Comparison of ENCODE assay signal across 22 cellular contexts in genomic region chr9:136353088-136353487, GRCh38. TPM values are rescaled to one million over a fixed set of nuclear protein-coding genes. Genes with fewer than 3 reads are reported as not detected.
DNase-seq lines count a peak whose midpoint lies in the region; ATAC-seq, FAIRE-seq and TF ChIP-seq lines count a peak whose summit lies in the region.
"Had no signal": no experiment of that assay in that cellular context is flagged by ENCODE, and none has a peak within 500 bp of the region (broad histone marks: within the 10 kb centered on the region; RNA-seq: fewer than 3 reads in every experiment).

No MANE protein-coding gene starts in this region.

- H3K4me3 ChIP-seq in heart right ventricle (peak overlapping the region in 7 of 10 donors; percentile 5 to 26 (median 16)), IMR-90 (ENCODE audit: insufficient read depth, low read depth, low read length) (no peak overlapping the region), H1 (ENCODE audit: extremely low read depth in 1 of 4, insufficient read depth in 2 of 4, low read depth in 3 of 4, low read length in 4 of 4) (no peak overlapping the region), neuronal stem cell (ENCODE audit: low read length in 2 of 2) (no peak overlapping the region)
- H3K4me3 ChIP-seq: A549 had no signal

- no peak overlapping the region for H2BK120ac ChIP-seq in IMR-90 (ENCODE audit: low read depth, low read length)
- no peak overlapping the region for H2BK120ac ChIP-seq in H1 (replicated peaks; ENCODE audit: low read depth, low read length)
- no peak overlapping the region for H2BK120ac ChIP-seq in neuronal stem cell (ENCODE audit: low read depth, low read length)

- H3K79me2 ChIP-seq in H1 (ENCODE audit: control insufficient read depth in 1 of 2, insufficient read depth in 2 of 2, low read length in 2 of 2) = no peaks in the 10 kb centered on the region

- H2BK5ac ChIP-seq in IMR-90 (ENCODE audit: low read depth, low read length, poor library complexity, severe bottlenecking) (no peak overlapping the region), H1 (ENCODE audit: low read depth, low read length) (no peak overlapping the region), neuronal stem cell (ENCODE audit: low read length) (no peak overlapping the region)

- H3K27ac ChIP-seq in heart right ventricle (peak overlapping the region in 9 of 10 donors; percentile 22 to 93 (median 86)), IMR-90 (ENCODE audit: insufficient read depth, low read length) (no peak overlapping the region), H1 (ENCODE audit: low read depth, low read length) (no peak overlapping the region), neuronal stem cell (replicated peaks; ENCODE audit: low read length) (no peak overlapping the region)
- H3K27ac ChIP-seq: C4-2B had no signal

- H4K91ac ChIP-seq in IMR-90 (ENCODE audit: insufficient read depth, low read depth, low read length) = no peak overlapping the region
- no peak overlapping the region for H4K91ac ChIP-seq in H1 (replicated peaks; ENCODE audit: insufficient read length, low read length)
- no peak overlapping the region for H4K91ac ChIP-seq in neuronal stem cell (ENCODE audit: low read depth, low read length, poor library complexity)

- CTCF ChIA-PET in IMR-90 (lab: Yijun Ruan, JAX) = no interaction called here
- CTCF ChIA-PET in H1 (lab: Charles Lee; ENCODE audit: partially characterized antibody) = interaction anchor here (0.6 to 2.0 kb wide), 3 partner anchors 9 to 43 kb away, joined by 3 to 22 read pairs (median 4); no protein-coding TSS in a partner anchor

- no peak for ATAC-seq in heart right ventricle
- ATAC-seq in Right ventricle myocardium inferior = no peak
- ATAC-seq in IMR-90 (ENCODE audit: low read depth) = no peak
- ATAC-seq: CD8-positive, alpha-beta T cell had no signal

- peaks cover 5 to 36% (median 22%) of the 10 kb centered on the region in 9 donors for H3K4me1 ChIP-seq in heart right ventricle
- peaks cover 23% of the 10 kb centered on the region for H3K4me1 ChIP-seq in IMR-90 (ENCODE audit: control insufficient read depth, insufficient read depth, low read length)
- H3K4me1 ChIP-seq in H1 (replicated peaks in 1 of 4; ENCODE audit: control insufficient read depth in 3 of 4, insufficient read depth in 4 of 4, low read length in 3 of 4) = no peaks in the 10 kb centered on the region
- H3K4me1 ChIP-seq in neuronal stem cell (ENCODE audit: control insufficient read depth in 2 of 2, insufficient read depth in 1 of 2, low read depth in 1 of 2, low read length in 2 of 2) = no peaks in the 10 kb centered on the region

- peaks cover 34% of the 10 kb centered on the region for H4K20me1 ChIP-seq in IMR-90 (ENCODE audit: insufficient read depth, low read length)
- no peaks in the 10 kb centered on the region for H4K20me1 ChIP-seq in H1 (replicated peaks in 1 of 2; ENCODE audit: control insufficient read depth in 1 of 2, insufficient read depth in 2 of 2, low read length in 2 of 2)

- peak overlapping the region; percentile 70 for H2AK9ac ChIP-seq in IMR-90 (replicated peaks; ENCODE audit: low read depth, low read length, poor library complexity)

- no peaks in the 10 kb centered on the region for H3K23me2 ChIP-seq in H1 (ENCODE audit: low read depth, low read length)

- peaks cover 3% of the 10 kb centered on the region; the same call in 1 of the 2 replicates for H3K9me1 ChIP-seq in IMR-90 (ENCODE audit: insufficient read depth, low read length)

- in situ Hi-C loops in IMR-90 (cut with MboI; ENCODE audit: low sequenced_read_pairs) = no loop called here

- H2AFZ ChIP-seq in IMR-90 (replicated peaks; ENCODE audit: low read length, poor library complexity) (no peak overlapping the region), H1 (ENCODE audit: low read length) (no peak overlapping the region), neuronal stem cell (ENCODE audit: low read length) (no peak overlapping the region)

- H3K9ac ChIP-seq in IMR-90 (ENCODE audit: low read depth, low read length) (no peak overlapping the region), H1 (replicated peaks in 1 of 4; ENCODE audit: extremely low read depth in 1 of 4, low read depth in 3 of 4, low read length in 3 of 4) (no peak overlapping the region), neuronal stem cell (ENCODE audit: low read depth, low read length, poor library complexity) (no peak overlapping the region)

- H4K8ac ChIP-seq in IMR-90 (ENCODE audit: low read depth in 2 of 2, low read length in 2 of 2) = no peak overlapping the region
- peak overlapping the region; percentile 68; the same call in 1 of the 2 replicates for H4K8ac ChIP-seq in H1 (ENCODE audit: extremely low read depth, insufficient read depth, low read length)
- H4K8ac ChIP-seq in neuronal stem cell (ENCODE audit: low read depth, low read length) = no peak overlapping the region

- H3K23ac ChIP-seq in IMR-90 (ENCODE audit: low read depth, low read length) = no peak overlapping the region
- no peak overlapping the region for H3K23ac ChIP-seq in H1 (ENCODE audit: insufficient read length)
- H3K23ac ChIP-seq in neuronal stem cell (ENCODE audit: low read depth, low read length, poor library complexity) = peak overlapping the region; percentile 91

- no peak for TF ChIP-seq EP300 in H1 (IDR thresholded peaks at IDR 0.05; ENCODE audit: borderline replicate concordance in 1 of 2, low read depth in 2 of 2, low read length in 2 of 2)

- H2AK5ac ChIP-seq in IMR-90 (ENCODE audit: low read depth, low read length) = no peak overlapping the region
- H2AK5ac ChIP-seq in H1 (ENCODE audit: low read depth, low read length) = no peak overlapping the region
- no peak overlapping the region for H2AK5ac ChIP-seq in neuronal stem cell (ENCODE audit: low read depth, low read length)

- FAIRE-seq in H1 (lab: Jason Lieb, UNC) = no peak
- FAIRE-seq: A549, GM12892 had no signal

- TF ChIP-seq POLR2A in IMR-90 (IDR thresholded peaks at IDR 0.05; ENCODE audit: low read depth, low read length) (no peak), H1 (IDR thresholded peaks at IDR 0.05; ENCODE audit: control extremely low read depth in 1 of 2, low read depth in 2 of 2, low read length in 2 of 2) (no peak), erythroblast (IDR thresholded peaks at IDR 0.05; ENCODE audit: low read length) (no peak)

- H2BK15ac ChIP-seq in IMR-90 (ENCODE audit: low read depth, low read length) = no peak overlapping the region
- no peak overlapping the region for H2BK15ac ChIP-seq in H1 (ENCODE audit: low read length)
- H2BK15ac ChIP-seq in neuronal stem cell (ENCODE audit: low read length) = no peak overlapping the region

- no peak overlapping the region for H3K56ac ChIP-seq in IMR-90 (ENCODE audit: extremely low read depth, insufficient read depth, low read length)
- H3K56ac ChIP-seq in H1 (replicated peaks; ENCODE audit: insufficient read length, low read depth, low read length) = no peak overlapping the region

- H2BK20ac ChIP-seq in IMR-90 (ENCODE audit: low read depth, low read length) = no peak overlapping the region
- H2BK20ac ChIP-seq in H1 (ENCODE audit: low read length) = no peak overlapping the region

- H3K79me1 ChIP-seq in IMR-90 (ENCODE audit: low read depth in 1 of 2, low read length in 2 of 2) = peaks cover 0 to 45% of the 10 kb centered on the region in 2 experiments; a peak in 2 of 4 replicates
- H3K79me1 ChIP-seq in H1 (ENCODE audit: low read depth, low read length) = no peaks in the 10 kb centered on the region
- peaks cover 8% of the 10 kb centered on the region for H3K79me1 ChIP-seq in neuronal stem cell (ENCODE audit: low read depth, low read length)

- H3K4ac ChIP-seq in IMR-90 (ENCODE audit: low read depth, low read length) (no peak overlapping the region), H1 (replicated peaks; ENCODE audit: insufficient read length, low read depth, low read length) (no peak overlapping the region), neuronal stem cell (ENCODE audit: low read length) (no peak overlapping the region)

- H3K14ac ChIP-seq in IMR-90 (replicated peaks; ENCODE audit: low read depth, low read length) (no peak overlapping the region), H1 (ENCODE audit: insufficient read length) (no peak overlapping the region), neuronal stem cell (ENCODE audit: low read length) (peak overlapping the region; percentile 71)

- H3K4me2 ChIP-seq in IMR-90 (ENCODE audit: low read depth, low read length) (no peak overlapping the region), H1 (ENCODE audit: insufficient read depth in 1 of 2, low read depth in 2 of 2, low read length in 2 of 2) (no peak overlapping the region), neuronal stem cell (ENCODE audit: insufficient read depth, low read length, poor library complexity, severe bottlenecking) (no peak overlapping the region)
- H3K4me2 ChIP-seq: A549 had no signal

- H3K9me3 ChIP-seq in heart right ventricle (no peaks in the 10 kb centered on the region), IMR-90 (ENCODE audit: control insufficient read depth, insufficient read depth, low read length) (no peaks in the 10 kb centered on the region), H1 (ENCODE audit: insufficient read depth in 2 of 2, low read depth in 1 of 2, low read length in 1 of 2) (no peaks in the 10 kb centered on the region), neuronal stem cell (replicated peaks in 1 of 2; ENCODE audit: control insufficient read depth in 2 of 2, insufficient read depth in 1 of 2, low read depth in 1 of 2, low read length in 2 of 2) (no peaks in the 10 kb centered on the region)
- H3K9me3 ChIP-seq: A549, SK-N-SH had no signal

- 80 to 85% methylated on average over 11 of the region's 11 CpGs for WGBS in heart right ventricle, 2 donors
- 92% methylated on average over 8 of the region's 11 CpGs; no CpG with 5 or more reads in 1 of the 2 experiments for WGBS in IMR-90 (ENCODE audit: extremely low coverage in 2 of 2, insufficient read length in 1 of 2), 2 experiments
- 94% methylated on average over 11 of the region's 11 CpGs; no CpG with 5 or more reads in 1 of the 2 experiments for WGBS in H1 (ENCODE audit: extremely low coverage in 1 of 2, insufficient coverage in 1 of 2, insufficient read length in 1 of 2, insufficient replicate concordance in 2 of 2, low coverage in 1 of 2, low lambda C conversion rate in 2 of 2, missing lambda C conversion rate in 1 of 2), 2 experiments
- WGBS in neuronal stem cell (ENCODE audit: extremely low coverage in 2 of 2, insufficient read length in 2 of 2, insufficient replicate concordance in 1 of 2), 2 donors = no CpG with 5 or more reads among the region's 11 CpGs

- TF ChIP-seq CTCF in heart right ventricle (IDR thresholded peaks at IDR 0.05) (no peak), IMR-90 (conservative IDR thresholded peaks at IDR 0.05; ENCODE audit: low read depth, low read length) (no peak), H1 (IDR thresholded peaks at IDR 0.05; ENCODE audit: control extremely low read depth in 1 of 3, insufficient read depth in 1 of 3, low read depth in 1 of 3, low read length in 3 of 3) (no peak)

- no peak for TF ChIP-seq RAD21 in IMR-90 (IDR thresholded peaks at IDR 0.05; ENCODE audit: low read length)
- TF ChIP-seq RAD21 in H1 (IDR thresholded peaks at IDR 0.05 in 1 of 2, conservative IDR thresholded peaks at IDR 0.05 in 1 of 2; ENCODE audit: low read depth in 2 of 2, low read length in 2 of 2) = no peak

- H3K36me3 ChIP-seq in heart right ventricle (peaks cover 0 to 46% (median 0%) of the 10 kb centered on the region in 9 donors), IMR-90 (ENCODE audit: control insufficient read depth, insufficient read depth, low read length) (peaks cover 72% of the 10 kb centered on the region), H1 (ENCODE audit: control insufficient read depth in 2 of 4, insufficient read depth in 4 of 4, low read length in 3 of 4) (no peaks in the 10 kb centered on the region; a peak in 1 of 8 replicates), neuronal stem cell (replicated peaks in 1 of 2; ENCODE audit: control insufficient read depth in 2 of 2, insufficient read depth in 2 of 2, low read length in 2 of 2) (peaks cover 7 to 26% of the 10 kb centered on the region in 2 donors)

- no TSS peak for BruUV-seq in IMR-90 (replicated peaks; lab: Mats Ljungman, UMichigan)

- no peak overlapping the region for H2BK12ac ChIP-seq in H1 (ENCODE audit: low read depth, low read length)
- H2BK12ac ChIP-seq in neuronal stem cell (ENCODE audit: low read length) = peak overlapping the region; percentile 58

- POLR2A ChIA-PET in IMR-90 (lab: Charles Lee; ENCODE audit: unreplicated experiment) (no interaction called here), H1 (lab: Charles Lee; ENCODE audit: partially characterized antibody) (interaction anchor here (1.0 to 1.2 kb wide), 3 partner anchors 10 to 131 kb away, joined by 3 to 4 read pairs (median 3); partner anchors contain the start of gene DNLZ)

- no peak overlapping the region for H4K5ac ChIP-seq in IMR-90 (ENCODE audit: low read depth, low read length)
- H4K5ac ChIP-seq in H1 (ENCODE audit: insufficient read length, low read depth, low read length) = no peak overlapping the region

- no peak for DNase-seq in heart right ventricle
- DNase-seq in Right ventricle myocardium inferior (ENCODE audit: missing footprints) = no peak
- DNase-seq in IMR-90 = no peak
- DNase-seq in H1 (ENCODE audit: low read depth in 1 of 2, low spot score in 2 of 2) = no peak
- no peak for DNase-seq in neuronal stem cell (ENCODE audit: low spot score)
- DNase-seq in COLO829 (ENCODE audit: low spot score) = no peak
- DNase-seq in nucleus accumbens (lab: John Stamatoyannopoulos, UW) = no peak
- DNase-seq in erythroblast (lab: John Stamatoyannopoulos, UW) = no peak
- DNase-seq: CD8-positive, alpha-beta T cell; DMS 273 treated with DMSO at 0.1 percent for 48 hours; DND-41; KG1; NCI-H1048; NCI-H2171; NCI-H510A; SIG-M5; SK-N-SH; SW 1271 had no signal

- intact Hi-C loops in heart right ventricle (cut with DNase I) = no loop called here
- intact Hi-C loops in Right ventricle myocardium inferior (cut with DNase I) = no loop called here
- intact Hi-C loops in IMR-90 (cut with micrococcal nuclease) = no loop called here

- H3K27me3 ChIP-seq in heart right ventricle (no peaks in the 10 kb centered on the region), IMR-90 (ENCODE audit: control insufficient read depth, insufficient read depth, low read length) (no peaks in the 10 kb centered on the region), H1 (replicated peaks in 1 of 4; ENCODE audit: control insufficient read depth in 3 of 4, extremely low read depth in 1 of 4, insufficient read depth in 3 of 4, low read length in 3 of 4) (no peaks in the 10 kb centered on the region; a peak in 2 of 7 replicates), neuronal stem cell (ENCODE audit: control insufficient read depth in 3 of 3, insufficient read depth in 3 of 3, low read depth in 1 of 3, low read length in 3 of 3) (no peaks in the 10 kb centered on the region)

- dilution Hi-C loops in IMR-90 (cut with HindIII; ENCODE audit: low sequenced_read_pairs, unreplicated experiment) = no loop called here

- H3K18ac ChIP-seq in IMR-90 (ENCODE audit: low read depth, low read length) (no peak overlapping the region), H1 (ENCODE audit: extremely low read depth, low read length) (no peak overlapping the region), neuronal stem cell (ENCODE audit: low read length) (no peak overlapping the region)

RNA-seq across cellular contexts. Expression of gene DNLZ, which starts 10.5 kb away (rescaled TPM):
- total RNA-seq in heart right ventricle = 10 to 100 TPM; 23.3 to 39.5 (median 30.7) TPM
- 10 to 100 TPM; 37.0 to 49.2 TPM for polyA plus RNA-seq in heart right ventricle
- total RNA-seq in Right ventricle myocardium inferior = 40.6 TPM
- total RNA-seq in IMR-90 (2012; rRNA removed) = 2.0 and 6.1 TPM in 2 replicates
- 11.4 and 20.3 TPM in 2 replicates for polyA plus RNA-seq in IMR-90 (2012; rRNA removed)
- polyA plus RNA-seq in IMR-90 (2012; cell fraction: cytosol; rRNA removed) = 19.7 and 40.1 TPM in 2 replicates
- polyA plus RNA-seq in IMR-90 (2012; cell fraction: nucleus; rRNA removed; ENCODE audit: low replicate concordance) = 8.7 and 31.6 TPM in 2 replicates
- total RNA-seq in H1 (2021; fragmentation: NEBNext Ultra II Directional; extraction: Animal tissue kit (Norgen Biotek cat#: 25700)) = 17.9 and 19.0 TPM in 2 replicates
- 11.6 and 13.6 TPM in 2 replicates for polyA plus RNA-seq in H1 (2011; rRNA removed)
- 19.7 TPM for polyA plus RNA-seq in H1 (2011; cell fraction: cytosol; rRNA removed)
- 13.9 TPM for polyA plus RNA-seq in H1 (2011; cell fraction: nucleus; rRNA removed)
- polyA plus RNA-seq in H1 (2012, experiment 1 of 2) = 6.2 to 15.0 TPM (median 13.2 TPM) in 4 replicates
- 11.1 TPM for polyA plus RNA-seq in H1 (2012, experiment 2 of 2)
- 14.6 TPM for polyA plus RNA-seq in H1 (2013, experiment 1 of 2)
- 15.8 TPM for polyA plus RNA-seq in H1 (2013, experiment 2 of 2)
- 0.61 and 1.1 TPM in 2 replicates for polyA minus RNA-seq in H1 (2011; rRNA and poly(A)+ RNA removed)
- polyA minus RNA-seq in H1 (2011; cell fraction: cytosol; rRNA and poly(A)+ RNA removed) = 3.7 TPM
- 10.4 TPM for polyA minus RNA-seq in H1 (2011; cell fraction: nucleus; rRNA and poly(A)+ RNA removed)
- polyA plus RNA-seq in neuronal stem cell (2013, experiment 1 of 2) = 6.7 TPM
- polyA plus RNA-seq in neuronal stem cell (2013, experiment 2 of 2) = 6.9 TPM

RNA-seq across cellular contexts. Expression of gene CARD9, which starts 20.4 kb away (rescaled TPM):
- total RNA-seq in heart right ventricle = 1 to 10 TPM in 5 of 10 donors, under 1 TPM in 4, not detected in 1; 0.21 to 2.0 (median 1.1) TPM
- 1 to 10 TPM; 1.3 to 1.6 TPM for polyA plus RNA-seq in heart right ventricle
- 1.4 TPM for total RNA-seq in Right ventricle myocardium inferior
- 0.36 and 1.1 TPM in 2 replicates for total RNA-seq in IMR-90 (2012; rRNA removed)
- polyA plus RNA-seq in IMR-90 (2012; rRNA removed) = 1.5 and 1.9 TPM in 2 replicates
- 0.47 and 1.0 TPM in 2 replicates for polyA plus RNA-seq in IMR-90 (2012; cell fraction: cytosol; rRNA removed)
- polyA plus RNA-seq in IMR-90 (2012; cell fraction: nucleus; rRNA removed; ENCODE audit: low replicate concordance) = 9.8 and 17.9 TPM in 2 replicates
- total RNA-seq in H1 (2021; fragmentation: NEBNext Ultra II Directional; extraction: Animal tissue kit (Norgen Biotek cat#: 25700)) = 0.88 and 1.1 TPM in 2 replicates
- polyA plus RNA-seq in H1 (2011; rRNA removed) = 0.13 and 0.15 TPM in 2 replicates
- polyA plus RNA-seq in H1 (2011; cell fraction: cytosol; rRNA removed) = 0.26 TPM
- polyA plus RNA-seq in H1 (2011; cell fraction: nucleus; rRNA removed) = 1.7 TPM
- polyA plus RNA-seq in H1 (2012, experiment 1 of 2) = 0.57 to 0.92 TPM (median 0.67 TPM) in 4 replicates
- 0.22 TPM for polyA plus RNA-seq in H1 (2012, experiment 2 of 2)
- polyA plus RNA-seq in H1 (2013, experiment 1 of 2) = 0.10 TPM
- 0.17 TPM for polyA plus RNA-seq in H1 (2013, experiment 2 of 2)
- polyA minus RNA-seq in H1 (2011; rRNA and poly(A)+ RNA removed) = 0.07 TPM in 1 of 2 replicates, not detected in the other
- polyA minus RNA-seq in H1 (2011; cell fraction: cytosol; rRNA and poly(A)+ RNA removed) = not detected
- polyA minus RNA-seq in H1 (2011; cell fraction: nucleus; rRNA and poly(A)+ RNA removed) = 0.90 TPM
- polyA plus RNA-seq in neuronal stem cell (2013, experiment 1 of 2) = 0.14 TPM
- 0.17 TPM for polyA plus RNA-seq in neuronal stem cell (2013, experiment 2 of 2)

RNA-seq across cellular contexts. Expression of gene GPSM1, which starts 25.7 kb away (rescaled TPM):
- 10 to 100 TPM; 19.4 to 50.2 (median 24.8) TPM for total RNA-seq in heart right ventricle
- polyA plus RNA-seq in heart right ventricle = 10 to 100 TPM; 26.2 to 87.8 TPM
- total RNA-seq in Right ventricle myocardium inferior = 48.6 TPM
- total RNA-seq in IMR-90 (2012; rRNA removed) = 28.7 and 29.7 TPM in 2 replicates
- polyA plus RNA-seq in IMR-90 (2012; rRNA removed) = 71.2 and 91.4 TPM in 2 replicates
- polyA plus RNA-seq in IMR-90 (2012; cell fraction: cytosol; rRNA removed) = 45.5 and 87.8 TPM in 2 replicates
- polyA plus RNA-seq in IMR-90 (2012; cell fraction: nucleus; rRNA removed; ENCODE audit: low replicate concordance) = 297 and 693 TPM in 2 replicates
- total RNA-seq in H1 (2021; fragmentation: NEBNext Ultra II Directional; extraction: Animal tissue kit (Norgen Biotek cat#: 25700)) = 15.7 and 18.0 TPM in 2 replicates
- polyA plus RNA-seq in H1 (2011; rRNA removed) = 12.8 and 19.8 TPM in 2 replicates
- 13.8 TPM for polyA plus RNA-seq in H1 (2011; cell fraction: cytosol; rRNA removed)
- 39.2 TPM for polyA plus RNA-seq in H1 (2011; cell fraction: nucleus; rRNA removed)
- 9.3 to 15.2 TPM (median 14.5 TPM) in 4 replicates for polyA plus RNA-seq in H1 (2012, experiment 1 of 2)
- 12.0 TPM for polyA plus RNA-seq in H1 (2012, experiment 2 of 2)
- polyA plus RNA-seq in H1 (2013, experiment 1 of 2) = 14.4 TPM
- polyA plus RNA-seq in H1 (2013, experiment 2 of 2) = 13.9 TPM
- 3.5 and 4.2 TPM in 2 replicates for polyA minus RNA-seq in H1 (2011; rRNA and poly(A)+ RNA removed)
- polyA minus RNA-seq in H1 (2011; cell fraction: cytosol; rRNA and poly(A)+ RNA removed) = 12.7 TPM
- 11.2 TPM for polyA minus RNA-seq in H1 (2011; cell fraction: nucleus; rRNA and poly(A)+ RNA removed)
- polyA plus RNA-seq in neuronal stem cell (2013, experiment 1 of 2) = 37.4 TPM
- polyA plus RNA-seq in neuronal stem cell (2013, experiment 2 of 2) = 37.2 TPM

RNA-seq across cellular contexts. Expression of gene SNAPC4, which starts 46.9 kb away (rescaled TPM):
- 1 to 10 TPM; 3.4 to 6.1 (median 4.7) TPM for total RNA-seq in heart right ventricle
- 1 to 10 TPM; 3.0 to 8.3 TPM for polyA plus RNA-seq in heart right ventricle
- 4.0 TPM for total RNA-seq in Right ventricle myocardium inferior
- 2.5 and 3.1 TPM in 2 replicates for total RNA-seq in IMR-90 (2012; rRNA removed)
- 6.5 and 7.6 TPM in 2 replicates for polyA plus RNA-seq in IMR-90 (2012; rRNA removed)
- 3.2 and 3.7 TPM in 2 replicates for polyA plus RNA-seq in IMR-90 (2012; cell fraction: cytosol; rRNA removed)
- polyA plus RNA-seq in IMR-90 (2012; cell fraction: nucleus; rRNA removed; ENCODE audit: low replicate concordance) = 42.0 and 62.6 TPM in 2 replicates
- 15.1 and 18.1 TPM in 2 replicates for total RNA-seq in H1 (2021; fragmentation: NEBNext Ultra II Directional; extraction: Animal tissue kit (Norgen Biotek cat#: 25700))
- polyA plus RNA-seq in H1 (2011; rRNA removed) = 6.9 and 10.0 TPM in 2 replicates
- 8.1 TPM for polyA plus RNA-seq in H1 (2011; cell fraction: cytosol; rRNA removed)
- 36.1 TPM for polyA plus RNA-seq in H1 (2011; cell fraction: nucleus; rRNA removed)
- polyA plus RNA-seq in H1 (2012, experiment 1 of 2) = 9.7 to 16.5 TPM (median 15.3 TPM) in 4 replicates
- polyA plus RNA-seq in H1 (2012, experiment 2 of 2) = 9.6 TPM
- polyA plus RNA-seq in H1 (2013, experiment 1 of 2) = 10.1 TPM
- 9.2 TPM for polyA plus RNA-seq in H1 (2013, experiment 2 of 2)
- polyA minus RNA-seq in H1 (2011; rRNA and poly(A)+ RNA removed) = 4.4 and 4.5 TPM in 2 replicates
- 4.9 TPM for polyA minus RNA-seq in H1 (2011; cell fraction: cytosol; rRNA and poly(A)+ RNA removed)
- polyA minus RNA-seq in H1 (2011; cell fraction: nucleus; rRNA and poly(A)+ RNA removed) = 8.9 TPM
- polyA plus RNA-seq in neuronal stem cell (2013, experiment 1 of 2) = 7.2 TPM
- 7.1 TPM for polyA plus RNA-seq in neuronal stem cell (2013, experiment 2 of 2)

RNA-seq across cellular contexts. Expression of gene CCDC187, which starts 49.2 kb away (rescaled TPM):
- total RNA-seq in heart right ventricle (under 1 TPM in 3 of 10 donors, not detected in 7; 0.02 to 0.04 (median 0.03) TPM), Right ventricle myocardium inferior (not detected), IMR-90 (2012; rRNA removed) (not detected in 2 replicates)
- polyA plus RNA-seq in heart right ventricle (under 1 TPM in 1 of 2 donors, not detected in 1; 0.07 TPM), IMR-90 (2012; rRNA removed) (not detected in 2 replicates), H1 (2011; rRNA removed) (0.02 TPM in 2 replicates)
- polyA plus RNA-seq in IMR-90 (2012; cell fraction: cytosol; rRNA removed) = not detected in 2 replicates
- not detected in 2 replicates for polyA plus RNA-seq in IMR-90 (2012; cell fraction: nucleus; rRNA removed; ENCODE audit: low replicate concordance)
- total RNA-seq in H1 (2021; fragmentation: NEBNext Ultra II Directional; extraction: Animal tissue kit (Norgen Biotek cat#: 25700)) = not detected in 2 replicates
- 0.01 TPM for polyA plus RNA-seq in H1 (2011; cell fraction: cytosol; rRNA removed)
- polyA plus RNA-seq in H1 (2011; cell fraction: nucleus; rRNA removed) = 0.07 TPM
- 0.03 TPM in 2 of 4 replicates, not detected in the others for polyA plus RNA-seq in H1 (2012, experiment 1 of 2)
- 0.03 TPM for polyA plus RNA-seq in H1 (2012, experiment 2 of 2)
- 0.02 TPM for polyA plus RNA-seq in H1 (2013, experiment 1 of 2)
- polyA plus RNA-seq in H1 (2013, experiment 2 of 2) = under 0.01 TPM
- 0.06 TPM in 1 of 2 replicates, not detected in the other for polyA minus RNA-seq in H1 (2011; rRNA and poly(A)+ RNA removed)
- not detected for polyA minus RNA-seq in H1 (2011; cell fraction: cytosol; rRNA and poly(A)+ RNA removed)
- polyA minus RNA-seq in H1 (2011; cell fraction: nucleus; rRNA and poly(A)+ RNA removed) = not detected
- 0.08 TPM for polyA plus RNA-seq in neuronal stem cell (2013, experiment 1 of 2)
- 0.08 TPM for polyA plus RNA-seq in neuronal stem cell (2013, experiment 2 of 2)
- total RNA-seq: H7 had no signal
- polyA plus RNA-seq: SK-N-SH had no signal

Comparison
In these comparisons a context has a peak if more than half of its experiments do, and no peak if none do; other contexts are left out.
1. H3K27ac ChIP-seq: peak in heart right ventricle (9 of 10); none in IMR-90 (single experiment), H1 (single experiment) and neuronal stem cell (single experiment).
2. H3K4me3 ChIP-seq: peak in heart right ventricle (7 of 10); none in IMR-90 (single experiment), H1 (0 of 4) and neuronal stem cell (0 of 2).